Comparison of ENCODE assay signal across 1 cellular context in genomic region chr19:37227996-37228395, GRCh38.
TF ChIP-seq lines count a peak whose summit lies in the region.

No MANE protein-coding gene starts in this region.

TF ChIP-seq in IMR-90, 13 proteins besides CTCF, POLR2A, EP300 and RAD21 (continued from another document):
- TF ChIP-seq SMC3 (IDR thresholded peaks at IDR 0.05; ENCODE audit: low read depth, low read length), result no peak
- TF ChIP-seq MAFK (IDR thresholded peaks at IDR 0.05; ENCODE audit: low read depth, low read length), result no peak
- no peak for TF ChIP-seq RCOR1 (IDR thresholded peaks at IDR 0.05; ENCODE audit: insufficient replicate concordance, low read length)
